In the genomic region with DNA sequence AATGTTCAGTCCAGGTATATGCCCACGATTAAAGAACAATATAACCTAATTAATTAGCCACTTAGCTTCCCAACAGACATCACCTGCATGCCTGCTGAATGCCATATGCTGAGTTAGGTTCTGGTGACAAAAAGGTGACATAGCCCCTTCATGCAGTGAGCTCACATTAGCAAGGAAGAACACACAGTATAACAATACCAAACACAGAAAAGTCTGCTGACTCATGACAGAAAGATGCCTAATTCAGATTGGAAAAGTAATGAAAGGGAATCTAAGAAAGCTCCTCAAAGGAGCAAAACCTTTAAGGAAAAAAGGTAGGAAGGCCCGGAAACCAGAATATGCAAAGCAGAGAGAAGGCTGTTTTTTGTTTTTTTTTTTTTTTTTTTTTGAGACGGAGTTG, we compare ENCODE assay signal across 15 cellular contexts.
"Had no signal": no experiment of that assay in that cellular context is flagged by ENCODE, and none has a peak within 500 bp of the region (broad histone marks: within the 10 kb centered on the region; RNA-seq: fewer than 3 reads in every experiment).

No MANE protein-coding gene starts in this region.

- H3K27ac ChIP-seq: cardiac muscle cell, dorsolateral prefrontal cortex, gastrocnemius medialis, heart left ventricle, lower lobe of right lung, prostate gland, right lobe of liver, upper lobe of left lung had no signal

- H3K9me3 ChIP-seq: gastrocnemius medialis, heart left ventricle, lower lobe of right lung, prostate gland, right lobe of liver, upper lobe of left lung had no signal

- H3K27me3 ChIP-seq: cardiac muscle cell, dorsolateral prefrontal cortex, gastrocnemius medialis, heart left ventricle, right lobe of liver, upper lobe of left lung had no signal

- H3K4me3 ChIP-seq: cardiac muscle cell, dorsolateral prefrontal cortex, gastrocnemius medialis, heart left ventricle, lower lobe of right lung, prostate gland, right lobe of liver, upper lobe of left lung had no signal

- ATAC-seq: gastrocnemius medialis; heart left ventricle; left cardiac atrium; lower lobe of right lung; right lobe of liver; stimulated activated naive CD8-positive, alpha-beta T cell treated with anti-CD3 and anti-CD28 coated beads, Interleukin-15, Interleukin-2, amounts not matched to agents 100 U/mL and 50 U/mL, for 24 hours had no signal

- H3K36me3 ChIP-seq: prostate gland had no signal

- DNase-seq: activated CD4-positive, CD25-positive, alpha-beta regulatory T cell treated with anti-CD3 and anti-CD28 coated beads, Interleukin-2, amount 50 U/mL, for 72 hours; activated naive CD4-positive, alpha-beta T cell treated with anti-CD3 and anti-CD28 coated beads, Interleukin-2, amount 50 U/mL, for 16 hours; activated T-cell treated with anti-CD3 and anti-CD28 coated beads, Interleukin-2, amount 50 U/mL, for 1 hour; dorsolateral prefrontal cortex; erythroblast; gastrocnemius medialis; heart left ventricle; left cardiac atrium; lower lobe of right lung; midbrain; right lobe of liver; stimulated activated naive CD8-positive, alpha-beta T cell treated with anti-CD3 and anti-CD28 coated beads, Interleukin-15, Interleukin-2, amounts not matched to agents 100 U/mL and 50 U/mL, for 24 hours; upper lobe of left lung had no signal

- H3K4me1 ChIP-seq: prostate gland, right lobe of liver had no signal
